In genomic region chr2:176283268-176283667, GRCh38 we compare ENCODE assay signal across 20 cellular contexts. TPM values are rescaled to one million over a fixed set of nuclear protein-coding genes. Genes with fewer than 3 reads are reported as not detected.
A peak's percentile ranks its signal among the peaks of the same experiment; 100 is the strongest.
DNase-seq lines count a peak whose midpoint lies in the region; ATAC-seq, FAIRE-seq and TF ChIP-seq lines count a peak whose summit lies in the region.
"Had no signal": no experiment of that assay in that cellular context is flagged by ENCODE, and none has a peak within 500 bp of the region (broad histone marks: within the 10 kb centered on the region; RNA-seq: fewer than 3 reads in every experiment).

No MANE protein-coding gene starts in this region.

- peaks cover 30% of the 10 kb centered on the region for H3K4me1 ChIP-seq in GM23248 (ENCODE audit: insufficient read depth)
- no peaks in the 10 kb centered on the region for H3K4me1 ChIP-seq in Peyer's patch
- H3K4me1 ChIP-seq: neural progenitor cell had no signal

- no peak for TF ChIP-seq CTCF in Peyer's patch (IDR thresholded peaks at IDR 0.05)
- TF ChIP-seq CTCF in osteocyte (IDR thresholded peaks at IDR 0.05), result no peak

- H3K36me3 Mint-ChIP-seq in osteocyte (ENCODE audit: unreplicated experiment), result no peaks in the 10 kb centered on the region

- H3K9ac ChIP-seq in GM23248, result no peak overlapping the region
- H3K9ac ChIP-seq: neural progenitor cell had no signal

- H3K36me3 ChIP-seq in GM23248 (ENCODE audit: low read depth) (no peaks in the 10 kb centered on the region), Peyer's patch (no peaks in the 10 kb centered on the region)
- H3K36me3 ChIP-seq: neural progenitor cell had no signal

- no peaks in the 10 kb centered on the region for H3K9me2 ChIP-seq in GM23248 (ENCODE audit: insufficient read depth)

- peak overlapping the region; percentile 45 for H3K4me2 ChIP-seq in GM23248 (ENCODE audit: unreplicated experiment)
- H3K4me2 ChIP-seq: neural progenitor cell had no signal

- no peak for FAIRE-seq in GM19239 (lab: Jason Lieb, UNC)
- FAIRE-seq: GM12892, RCC 7860, urothelium cell line had no signal

- in situ Hi-C loops in GM23248 (cut with MboI), result no loop called here

- H3K79me2 ChIP-seq in GM23248 (ENCODE audit: insufficient read depth), result peaks cover 96% of the 10 kb centered on the region

- H3K4me3 ChIP-seq in GM23248 (no peak overlapping the region), Peyer's patch (no peak overlapping the region)
- H3K4me3 ChIP-seq: neural progenitor cell had no signal

- WGBS in GM23248 (ENCODE audit: low coverage in 1 of 2, low lambda C conversion rate in 2 of 2, missing lambda C conversion rate in 2 of 2), 2 experiments, result 36 to 41% methylated on average over 1 of the region's 1 CpG

- no peak overlapping the region for H2AFZ ChIP-seq in GM23248
- H2AFZ ChIP-seq: neural progenitor cell had no signal

- no peaks in the 10 kb centered on the region for H3K9me3 Mint-ChIP-seq in osteocyte (ENCODE audit: unreplicated experiment)
- H3K9me3 Mint-ChIP-seq: neural progenitor cell had no signal

- H3F3A ChIP-seq in GM23248 (ENCODE audit: insufficient read depth), result peaks cover 36% of the 10 kb centered on the region

- H3K27ac Mint-ChIP-seq in osteocyte (ENCODE audit: unreplicated experiment), result no peak overlapping the region
- H3K27ac Mint-ChIP-seq: neural progenitor cell had no signal

- peaks cover 11% of the 10 kb centered on the region for H3K4me1 Mint-ChIP-seq in osteocyte (ENCODE audit: unreplicated experiment)
- H3K4me1 Mint-ChIP-seq: neural progenitor cell had no signal

- DNase-seq in A172 (ENCODE audit: low spot score) (peak; percentile 55), GM23248 (peak; percentile 42), NCI-H226 (peak; percentile 78), dermis blood vessel endothelial cell (peak; percentile 79), GM19239 (ENCODE audit: insufficient read length, low spot score) (no peak), Peyer's patch (no peak), osteocyte (ENCODE audit: extremely low spot score, unreplicated experiment) (no peak)
- DNase-seq: activated CD4-positive, alpha-beta T cell treated with anti-CD3 and anti-CD28 coated beads for 48 hours; activated effector memory CD4-positive, alpha-beta T cell treated with Interleukin-2 at 50 U/mL for 16 hours; central memory CD4-positive, alpha-beta T cell; DMS 273 treated with DMSO at 0.1 percent for 48 hours; head of caudate nucleus; Kasumi-1; stimulated activated CD8-positive, alpha-beta memory T cell treated with anti-CD3 and anti-CD28 coated beads, Interleukin-4, amount 100 ng/mL, for 48 hours; substantia nigra had no signal

- H3K27me3 Mint-ChIP-seq in osteocyte (ENCODE audit: unreplicated experiment), result no peaks in the 10 kb centered on the region

- no peaks in the 10 kb centered on the region for H3K9me3 ChIP-seq in GM23248 (ENCODE audit: low read depth)
- H3K9me3 ChIP-seq in Peyer's patch, result no peaks in the 10 kb centered on the region

- H3K27me3 ChIP-seq in GM23248 (replicated peaks; ENCODE audit: insufficient read depth), result no peaks in the 10 kb centered on the region
- no peaks in the 10 kb centered on the region for H3K27me3 ChIP-seq in Peyer's patch
- H3K27me3 ChIP-seq: neural progenitor cell had no signal

- H3K27ac ChIP-seq in GM23248 (no peak overlapping the region), Peyer's patch (no peak overlapping the region)
- H3K27ac ChIP-seq: neural progenitor cell had no signal

- no peak for TF ChIP-seq POLR2A in Peyer's patch (IDR thresholded peaks at IDR 0.05)

- no peak for ATAC-seq in HG03354 (IDR thresholded peaks at IDR 0.05; ENCODE audit: poor library complexity, severe bottlenecking, unreplicated experiment)

- H4K20me1 ChIP-seq in GM23248 (ENCODE audit: insufficient read depth), result no peaks in the 10 kb centered on the region

- no peak overlapping the region for H3K4me3 Mint-ChIP-seq in osteocyte (ENCODE audit: unreplicated experiment)
- H3K4me3 Mint-ChIP-seq: neural progenitor cell had no signal

RNA-seq across cellular contexts. Expression of gene MTX2, which starts 14.0 kb away (rescaled TPM):
- 82.0 and 108 TPM in 2 replicates for total RNA-seq in A172 (2014; rRNA removed; shearing (Covaris generic))
- 47.9 and 49.3 TPM in 2 replicates for total RNA-seq in GM23248 (2014; rRNA removed; shearing (Covaris generic))
- polyA plus RNA-seq in GM23248 (2016; fragmentation: Nextera tagmentation; extraction: Ambion mirVana), result 60.6 and 61.8 TPM in 2 replicates
- total RNA-seq in dermis blood vessel endothelial cell (24.4 and 26.7 TPM in 2 replicates), Peyer's patch (10 to 100 TPM; 17.6 to 33.1 (median 28.9) TPM), osteocyte (23.6 and 23.8 TPM in 2 replicates)

Comparison
In these comparisons a context has a peak if more than half of its experiments do, and no peak if none do; other contexts are left out.
1. DNase-seq: peak in A172 (single experiment), GM23248 (single experiment), NCI-H226 (single experiment) and dermis blood vessel endothelial cell (single experiment); none in GM19239 (single experiment), Peyer's patch (0 of 3) and osteocyte (single experiment).